Comparison of ENCODE assay signal across 28 cellular contexts in genomic region chr14:102000902-102001301, GRCh38. TPM values are rescaled to one million over a fixed set of nuclear protein-coding genes. Genes with fewer than 3 reads are reported as not detected.
DNase-seq lines count a peak whose midpoint lies in the region; ATAC-seq and TF ChIP-seq lines count a peak whose summit lies in the region.
"Had no signal": no experiment of that assay in that cellular context is flagged by ENCODE, and none has a peak within 500 bp of the region (broad histone marks: within the 10 kb centered on the region; RNA-seq: fewer than 3 reads in every experiment).

No MANE protein-coding gene starts in this region.

- no peak for ATAC-seq in GM21737 (IDR thresholded peaks at IDR 0.05; ENCODE audit: unreplicated experiment)
- no peak for ATAC-seq in HG03097 (IDR thresholded peaks at IDR 0.05; ENCODE audit: low FRiP score, unreplicated experiment)
- ATAC-seq: GM12878, HepG2, K562 had no signal

- H3K9me3 ChIP-seq in breast epithelium (no peaks in the 10 kb centered on the region), mammary epithelial cell (replicated peaks; ENCODE audit: insufficient read depth, low read length) (no peaks in the 10 kb centered on the region)
- H3K9me3 ChIP-seq: BLaER1 treated with 17β-estradiol and CSF1 and Interleukin-3, amounts not matched to agents 10 nM and 100 nM; SK-N-SH had no signal

- H3K4me3 ChIP-seq in breast epithelium (no peak overlapping the region), mammary epithelial cell (replicated peaks in 1 of 3; ENCODE audit: insufficient read depth in 1 of 3, low read depth in 2 of 3, low read length in 3 of 3) (no peak overlapping the region)
- H3K4me3 ChIP-seq: BLaER1 treated with 17β-estradiol and CSF1 and Interleukin-3, amounts not matched to agents 10 nM and 100 nM; GM12878; K562 had no signal

- peaks cover 19% of the 10 kb centered on the region for H3K36me3 ChIP-seq in breast epithelium
- H3K36me3 ChIP-seq in mammary epithelial cell (ENCODE audit: insufficient read depth, low read length), result peaks cover 67% of the 10 kb centered on the region

- H3K27me3 ChIP-seq in breast epithelium (no peaks in the 10 kb centered on the region), mammary epithelial cell (ENCODE audit: insufficient read depth, low read length) (no peaks in the 10 kb centered on the region)
- H3K27me3 ChIP-seq: BLaER1 treated with 17β-estradiol and CSF1 and Interleukin-3, amounts not matched to agents 10 nM and 100 nM had no signal

- in situ Hi-C loops in mammary epithelial cell (cut with MboI; ENCODE audit: low sequenced_read_pairs in 2 of 2), result no loop called here

- peaks cover 24% of the 10 kb centered on the region for H3K79me2 ChIP-seq in mammary epithelial cell (ENCODE audit: insufficient read depth, low read length)

- no peaks in the 10 kb centered on the region for H3K9me3 Mint-ChIP-seq in MCF 10A (ENCODE audit: unreplicated experiment)
- H3K9me3 Mint-ChIP-seq: CD4-positive, alpha-beta T cell; T-helper 1 cell treated with Interleukin-12 subunit alpha and Interleukin-12 subunit beta and Interleukin-4 antibody, amounts not matched to agents 30 μg/mL and 1 μg/mL, for 36 hours had no signal

- TF ChIP-seq CTCF in MCF 10A (IDR thresholded peaks at IDR 0.05; ENCODE audit: unreplicated experiment) (no peak), breast epithelium (IDR thresholded peaks at IDR 0.05) (no peak), mammary epithelial cell (conservative IDR thresholded peaks at IDR 0.05 in 1 of 2, IDR thresholded peaks at IDR 0.05 in 1 of 2; ENCODE audit: extremely low read depth in 1 of 2, insufficient read depth in 1 of 2, low read depth in 1 of 2, low read length in 2 of 2) (no peak)

- H3K4me1 ChIP-seq in breast epithelium (no peaks in the 10 kb centered on the region), mammary epithelial cell (ENCODE audit: insufficient read depth, low read length) (no peaks in the 10 kb centered on the region)

- H4K20me1 ChIP-seq in mammary epithelial cell (ENCODE audit: insufficient read depth, low read length), result no peaks in the 10 kb centered on the region

- H3K4me2 ChIP-seq in mammary epithelial cell (ENCODE audit: insufficient read depth, low read depth, low read length), result no peak overlapping the region
- H3K4me2 ChIP-seq: BLaER1 treated with 17β-estradiol and CSF1 and Interleukin-3, amounts not matched to agents 10 nM and 100 nM; SK-N-SH had no signal

- CTCF ChIA-PET in MCF 10A (lab: Yijun Ruan, JAX), result interaction anchor here (0.8 kb wide), 2 partner anchors 21 to 40 kb away, joined by 3 read pairs; no protein-coding TSS in a partner anchor
- CTCF ChIA-PET in mammary epithelial cell (lab: Charles Lee; ENCODE audit: low non-redundant PET), result no interaction called here

- dilution Hi-C loops in mammary epithelial cell (cut with HindIII; ENCODE audit: low sequenced_read_pairs), result loop anchor here (5.0 kb wide), 1 partner anchor 36 kb away; no protein-coding TSS in a partner anchor

- no peak overlapping the region for H3K4me3 Mint-ChIP-seq in MCF 10A (ENCODE audit: unreplicated experiment)
- H3K4me3 Mint-ChIP-seq: CD4-positive, alpha-beta T cell; T-helper 1 cell treated with Interleukin-12 subunit alpha and Interleukin-12 subunit beta and Interleukin-4 antibody, amounts not matched to agents 30 μg/mL and 1 μg/mL, for 36 hours had no signal

- no peaks in the 10 kb centered on the region for H3K27me3 Mint-ChIP-seq in MCF 10A (ENCODE audit: insufficient read depth, unreplicated experiment)
- H3K27me3 Mint-ChIP-seq: CD4-positive, alpha-beta T cell had no signal

- WGBS in mammary epithelial cell (ENCODE audit: low coverage, missing lambda C conversion rate), result 91% methylated on average over 10 of the region's 12 CpGs

- H3K27ac Mint-ChIP-seq in MCF 10A (ENCODE audit: low read depth, unreplicated experiment), result no peak overlapping the region
- H3K27ac Mint-ChIP-seq: CD4-positive, alpha-beta T cell; T-helper 1 cell treated with Interleukin-12 subunit alpha and Interleukin-12 subunit beta and Interleukin-4 antibody, amounts not matched to agents 30 μg/mL and 1 μg/mL, for 36 hours had no signal

- POLR2A ChIA-PET in MCF 10A (lab: Yijun Ruan, JAX), result no interaction called here

- DNase-seq in MCF 10A (ENCODE audit: unreplicated experiment), result no peak
- no peak for DNase-seq in breast epithelium (ENCODE audit: low spot score in 2 of 2)
- DNase-seq in NCI-H146 (lab: John Stamatoyannopoulos, UW), result peak; percentile 70
- DNase-seq in mammary epithelial cell, result no peak
- DNase-seq in NOMO-1 (lab: John Stamatoyannopoulos, UW; ENCODE audit: unreplicated experiment in 2 of 2), result no peak
- DNase-seq: AML-193; CD4-positive, alpha-beta T cell; DMS 273 treated with DMSO at 0.1 percent for 48 hours; DMS79; EL; GDM1; HCEC 1CT; Kasumi-1; MV-4-11; NCI-H1105; NCI-H1694 treated with DMSO at 0.1 percent for 48 hours; NCI-H524; NCI-H82; OCI-M1; SK-N-SH; SW 1271 had no signal

- intact Hi-C loops in MCF 10A (cut with micrococcal nuclease) (no loop called here), breast epithelium (cut with DNase I; ENCODE audit: low total_unique reads) (no loop called here), mammary epithelial cell (cut with micrococcal nuclease) (no loop called here)

- no peaks in the 10 kb centered on the region for H3K4me1 Mint-ChIP-seq in MCF 10A (ENCODE audit: insufficient read depth, unreplicated experiment)

- TF ChIP-seq POLR2A in breast epithelium (IDR thresholded peaks at IDR 0.05), result no peak

- no peak overlapping the region for H2AFZ ChIP-seq in mammary epithelial cell (ENCODE audit: low read depth, low read length)

- peaks cover 100% of the 10 kb centered on the region for H3K36me3 Mint-ChIP-seq in MCF 10A (ENCODE audit: insufficient read depth, unreplicated experiment)

- H3K27ac ChIP-seq in breast epithelium (no peak overlapping the region), mammary epithelial cell (ENCODE audit: insufficient read depth, low read depth, low read length) (no peak overlapping the region)
- H3K27ac ChIP-seq: BLaER1 treated with 17β-estradiol and CSF1 and Interleukin-3, amounts not matched to agents 10 nM and 100 nM had no signal

- BruUV-seq in MCF 10A (replicated peaks; lab: Mats Ljungman, UMichigan), result TSS peak; percentile 42
- BruUV-seq in mammary epithelial cell (replicated peaks; lab: Mats Ljungman, UMichigan), result TSS peak; percentile 66

- no peak overlapping the region for H3K9ac ChIP-seq in mammary epithelial cell (ENCODE audit: insufficient read depth, low read length)
- H3K9ac ChIP-seq: BLaER1 treated with 17β-estradiol and CSF1 and Interleukin-3, amounts not matched to agents 10 nM and 100 nM; SK-N-SH had no signal

RNA-seq across cellular contexts. Expression of gene DYNC1H1, which starts 36.5 kb away (rescaled TPM):
- 704 and 715 TPM in 2 replicates for total RNA-seq in MCF 10A (2022)
- 100 to 1,000 TPM; 355 to 424 (median 391) TPM for total RNA-seq in breast epithelium
- 100 to 1,000 TPM; 557 to 626 TPM for total RNA-seq in mammary epithelial cell
- polyA plus RNA-seq in mammary epithelial cell, result 144 TPM
- 733 TPM for polyA minus RNA-seq in mammary epithelial cell
